17 cellular contexts compared by ENCODE assay signal in the genomic region with DNA sequence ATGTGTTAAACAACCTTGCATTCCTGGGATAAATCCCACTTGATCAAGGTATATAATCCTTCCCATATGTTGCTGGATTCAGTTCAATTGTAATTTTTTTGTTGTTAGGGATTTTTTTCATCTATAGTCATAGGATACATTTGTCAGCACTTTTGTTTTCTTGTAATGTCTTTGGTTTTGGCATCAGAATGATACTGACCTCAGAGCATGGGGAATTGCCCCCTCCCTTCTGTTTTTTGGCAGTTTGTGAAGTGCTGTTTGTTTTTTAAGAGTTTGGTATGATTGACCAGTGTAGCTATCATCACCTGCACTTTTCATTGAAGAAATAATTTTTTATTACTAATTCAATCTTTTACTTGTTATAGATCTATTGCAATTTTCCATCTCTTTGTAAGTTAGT.
DNase-seq lines count a peak whose midpoint lies in the region; ATAC-seq, FAIRE-seq and TF ChIP-seq lines count a peak whose summit lies in the region.
"Had no signal": no experiment of that assay in that cellular context is flagged by ENCODE, and none has a peak within 500 bp of the region (broad histone marks: within the 10 kb centered on the region; RNA-seq: fewer than 3 reads in every experiment).

No MANE protein-coding gene starts in this region.

- no peak for FAIRE-seq in HepG2 (lab: Jason Lieb, UNC)
- FAIRE-seq: GM12878, HTR-8/SVneo had no signal

- H3K4me2 ChIP-seq in Loucy (ENCODE audit: low read depth, low read length, poor library complexity, severe bottlenecking) (peak overlapping the region; percentile 66), HepG2 (ENCODE audit: low read depth, low read length) (no peak overlapping the region)

- H2AFZ ChIP-seq in Loucy (ENCODE audit: low read length) (no peak overlapping the region), HepG2 (ENCODE audit: low read length) (no peak overlapping the region)

- H3K79me2 ChIP-seq in Loucy (ENCODE audit: insufficient read depth, low read length): no peaks in the 10 kb centered on the region
- no peaks in the 10 kb centered on the region for H3K79me2 ChIP-seq in HepG2 (ENCODE audit: insufficient read depth, low read length)

- H3K36me3 ChIP-seq in Loucy (ENCODE audit: insufficient read depth, low read length) (no peaks in the 10 kb centered on the region), HepG2 (replicated peaks in 1 of 2; ENCODE audit: control insufficient read depth in 1 of 2, insufficient read depth in 2 of 2, low read length in 2 of 2) (peaks cover 0 to 4% of the 10 kb centered on the region in 2 experiments; a peak in 1 of 5 replicates), MG63 (no peaks in the 10 kb centered on the region)
- H3K36me3 ChIP-seq: Peyer's patch had no signal

- TF ChIP-seq CTCF in Loucy (conservative IDR thresholded peaks at IDR 0.05; ENCODE audit: low read length) (no peak), choroid plexus epithelial cell (conservative IDR thresholded peaks at IDR 0.05; ENCODE audit: low read depth, low read length) (no peak), HepG2 (CRISPR knock-in tag; IDR thresholded peaks at IDR 0.05) (no peak)

- in situ Hi-C loops in HepG2 (cut with HindIII; ENCODE audit: extremely low pct_ligation_motif_present, low pct_unique_long_range_greater_than_20kb): no loop called here

- intact Hi-C loops in HepG2 (cut with micrococcal nuclease; ENCODE audit: unreplicated experiment): no loop called here

- CTCF ChIA-PET in HepG2 (lab: Yijun Ruan, JAX; ENCODE audit: low intra/inter-chr PET ratio, low total read pairs): no interaction called here

- TSS peak; percentile 35 for BruUV-seq in HepG2 (replicated peaks; lab: Mats Ljungman, UMichigan)

- POLR2A ChIA-PET in HepG2 (lab: Yijun Ruan, JAX): no interaction called here

- no peaks in the 10 kb centered on the region for H3K9me3 ChIP-seq in Loucy (ENCODE audit: insufficient read depth, low read depth, low read length)
- H3K9me3 ChIP-seq in HepG2 (ENCODE audit: low read length): no peaks in the 10 kb centered on the region
- no peaks in the 10 kb centered on the region for H3K9me3 ChIP-seq in MG63
- H3K9me3 ChIP-seq: Caco-2, Peyer's patch had no signal

- no peak for TF ChIP-seq POLR2A in HepG2 (IDR thresholded peaks at IDR 0.05; ENCODE audit: insufficient read depth in 1 of 2, low read depth in 2 of 2, low read length in 2 of 2)

- H3K27me3 ChIP-seq in Loucy (ENCODE audit: insufficient read depth, low read length, poor library complexity, severe bottlenecking) (no peaks in the 10 kb centered on the region), HepG2 (ENCODE audit: control insufficient read depth in 1 of 2, insufficient read depth in 2 of 2, low read length in 2 of 2) (no peaks in the 10 kb centered on the region), MG63 (no peaks in the 10 kb centered on the region)
- H3K27me3 ChIP-seq: Peyer's patch had no signal

- H3F3A ChIP-seq in Loucy (ENCODE audit: low read depth): no peaks in the 10 kb centered on the region

- no peak for TF ChIP-seq RAD21 in HepG2 (CRISPR knock-in tag; IDR thresholded peaks at IDR 0.05)

- DNase-seq in DMS 273 (lab: John Stamatoyannopoulos, UW; ENCODE audit: unreplicated experiment) (peak; percentile 32), DMS 273 treated with DMSO at 0.1 percent for 48 hours (lab: John Stamatoyannopoulos, UW) (no peak), choroid plexus epithelial cell (ENCODE audit: low read depth) (peak; percentile 8), HepG2 (ENCODE audit: low spot score) (no peak), anterior cingulate cortex (lab: John Stamatoyannopoulos, UW) (no peak), MG63 (no peak)
- no peak for DNase-seq in stimulated activated CD8-positive, alpha-beta memory T cell treated with anti-CD3 and anti-CD28 coated beads, Interleukin-4, amount 100 ng/mL, for 48 hours
- DNase-seq: Caco-2, NCI-H748 treated with DMSO at 0.1 percent for 48 hours, Peyer's patch, SIG-M5 had no signal

- TF ChIP-seq EP300 in HepG2 (IDR thresholded peaks at IDR 0.05; ENCODE audit: low read depth in 2 of 2, low read length in 2 of 2) (no peak), HepG2 (CRISPR knock-in tag; IDR thresholded peaks at IDR 0.05; ENCODE audit: borderline replicate concordance) (no peak)

- H3K9me2 ChIP-seq in Loucy (replicated peaks; ENCODE audit: low read depth, low read length): no peaks in the 10 kb centered on the region

- H3K4me3 ChIP-seq in Loucy (ENCODE audit: low read length, poor library complexity, severe bottlenecking) (peak overlapping the region; percentile 36), choroid plexus epithelial cell (ENCODE audit: low read depth, low read length) (no peak overlapping the region), HepG2 (replicated peaks in 1 of 3; ENCODE audit: insufficient read depth in 1 of 3, low read depth in 2 of 3, low read length in 3 of 3) (no peak overlapping the region), MG63 (no peak overlapping the region)
- H3K4me3 ChIP-seq: GM12878, Peyer's patch had no signal

- H3K27ac ChIP-seq in HepG2 (ENCODE audit: extremely low read length, insufficient read depth, low read length): no peak overlapping the region
- H3K27ac ChIP-seq: 22Rv1, C4-2B, Peyer's patch had no signal

- H4K20me1 ChIP-seq in Loucy (ENCODE audit: insufficient read depth, low read length, poor library complexity, severe bottlenecking) (no peaks in the 10 kb centered on the region), HepG2 (ENCODE audit: insufficient read depth, low read length) (no peaks in the 10 kb centered on the region)

- H3K4me1 ChIP-seq in Loucy (ENCODE audit: insufficient read depth, low read length, poor library complexity, severe bottlenecking) (peaks cover 32% of the 10 kb centered on the region), HepG2 (ENCODE audit: insufficient read depth, low read length) (peaks cover 10% of the 10 kb centered on the region)
- H3K4me1 ChIP-seq: Caco-2 had no signal

- H3K9ac ChIP-seq in Loucy (ENCODE audit: low read depth, low read length, poor library complexity, severe bottlenecking) (peak overlapping the region; percentile 20), HepG2 (ENCODE audit: insufficient read depth, low read depth, low read length) (no peak overlapping the region)

- ATAC-seq in HepG2: no peak
- ATAC-seq: GM12878, HCT116 had no signal

TF ChIP-seq in HepG2, 621 proteins besides CTCF, POLR2A, EP300 and RAD21:
- TF ChIP-seq, protein P1, sequence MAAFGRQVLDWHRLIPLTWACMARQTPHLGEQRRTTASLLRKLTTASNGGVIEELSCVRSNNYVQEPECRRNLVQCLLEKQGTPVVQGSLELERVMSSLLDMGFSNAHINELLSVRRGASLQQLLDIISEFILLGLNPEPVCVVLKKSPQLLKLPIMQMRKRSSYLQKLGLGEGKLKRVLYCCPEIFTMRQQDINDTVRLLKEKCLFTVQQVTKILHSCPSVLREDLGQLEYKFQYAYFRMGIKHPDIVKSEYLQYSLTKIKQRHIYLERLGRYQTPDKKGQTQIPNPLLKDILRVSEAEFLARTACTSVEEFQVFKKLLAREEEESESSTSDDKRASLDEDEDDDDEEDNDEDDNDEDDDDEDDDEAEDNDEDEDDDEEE (CRISPR knock-in tag; IDR thresholded peaks at IDR 0.05): no peak
- peak in 1 of 2 experiments; percentile 29; a peak in 1 of 4 replicates for TF ChIP-seq MAFK (conservative IDR thresholded peaks at IDR 0.05 in 1 of 2, IDR thresholded peaks at IDR 0.05 in 1 of 2; ENCODE audit: low read length in 2 of 2)
TF ChIP-seq in HepG2: peak in this region for 1.

Comparison
In these comparisons a context has a peak if more than half of its experiments do, and no peak if none do; other contexts are left out.
1. DNase-seq: peak in DMS 273 (single experiment) and choroid plexus epithelial cell (single experiment); none in DMS 273 treated with DMSO at 0.1 percent for 48 hours (single experiment), HepG2 (single experiment), stimulated activated CD8-positive, alpha-beta memory T cell treated with anti-CD3 and anti-CD28 coated beads, Interleukin-4, amount 100 ng/mL, for 48 hours (single experiment), anterior cingulate cortex (0 of 58) and MG63 (single experiment).